In the genomic region with DNA sequence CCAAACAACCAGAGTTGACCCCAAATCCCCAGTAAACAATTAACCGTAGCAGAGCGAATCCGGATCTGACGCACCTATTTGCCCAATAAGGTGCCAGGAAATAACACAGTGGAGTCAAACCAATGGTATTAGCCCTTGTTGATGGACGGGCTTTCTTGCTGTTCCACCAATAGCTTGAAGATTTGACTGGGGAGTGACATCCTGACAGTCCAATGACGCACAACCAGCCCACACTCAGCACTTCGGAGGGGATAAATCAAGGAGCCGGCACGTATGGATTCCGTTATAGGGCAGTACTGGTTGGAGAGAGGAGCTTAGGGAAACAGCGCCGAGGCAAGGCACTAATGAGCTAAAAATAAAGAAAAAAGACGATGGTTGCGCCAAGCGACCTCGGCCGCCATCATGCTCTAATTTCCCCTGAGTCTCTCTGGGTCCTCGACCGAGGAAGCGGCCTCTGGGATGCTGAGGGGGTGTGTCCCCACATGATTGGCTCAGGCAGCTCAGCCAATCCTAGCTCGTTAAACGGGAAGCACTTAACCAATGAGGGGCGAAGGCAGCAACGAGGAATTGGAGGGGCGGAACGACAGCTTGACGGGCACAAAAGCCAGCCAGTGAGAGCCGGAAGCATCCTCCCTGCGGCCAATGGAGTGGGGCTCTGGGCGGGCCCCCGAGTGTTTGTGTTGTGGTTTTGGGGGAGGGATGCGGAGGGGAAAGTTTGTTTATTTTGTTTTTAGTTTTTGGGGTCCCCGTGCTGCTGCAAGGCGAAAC, we compare ENCODE assay signal across 8 cellular contexts. TPM values are rescaled to one million over a fixed set of nuclear protein-coding genes. Genes with fewer than 3 reads are reported as not detected.
A peak's percentile ranks its signal among the peaks of the same experiment; 100 is the strongest.
DNase-seq lines count a peak whose midpoint lies in the region; ATAC-seq and TF ChIP-seq lines count a peak whose summit lies in the region.

No MANE protein-coding gene starts in this region.

- no peaks in the 10 kb centered on the region for H3K36me3 ChIP-seq in ascending aorta
- no peaks in the 10 kb centered on the region for H3K36me3 ChIP-seq in right atrium auricular region
- no peaks in the 10 kb centered on the region for H3K36me3 ChIP-seq in prostate gland
- no peaks in the 10 kb centered on the region for H3K36me3 ChIP-seq in urinary bladder (ENCODE audit: insufficient read depth)

- DNase-seq in NCI-H187 treated with DMSO at 0.1 percent for 48 hours (lab: John Stamatoyannopoulos, UW) (peak; percentile 83), ascending aorta (ENCODE audit: low spot score in 2 of 2) (peak; percentile 97 to 99), right atrium auricular region (ENCODE audit: low spot score) (peak; percentile 99), prostate gland (ENCODE audit: low spot score) (peak; percentile 99)
- DNase-seq in T-helper 2 cell treated with Interferon-gamma antibody and Interleukin-4, amounts not matched to agents 5 μg/mL and 100 μg/mL, for 36 hours (ENCODE audit: low spot score), result peak; percentile 98

- H3K4me1 Mint-ChIP-seq in T-helper 2 cell treated with Interferon-gamma antibody and Interleukin-4, amounts not matched to agents 5 μg/mL and 100 μg/mL, for 36 hours (ENCODE audit: low read depth), result peaks cover 25% of the 10 kb centered on the region

- H3K27me3 ChIP-seq in ascending aorta (no peaks in the 10 kb centered on the region), right atrium auricular region (no peaks in the 10 kb centered on the region), prostate gland (replicated peaks; ENCODE audit: insufficient read depth) (no peaks in the 10 kb centered on the region)

- TF ChIP-seq POLR2A in GM18505 (IDR thresholded peaks at IDR 0.05; ENCODE audit: borderline replicate concordance, extremely low read depth, insufficient read depth, insufficient read length) (peak; percentile 94), prostate gland (IDR thresholded peaks at IDR 0.05) (peak; percentile 51)

- peaks cover 6% of the 10 kb centered on the region for H3K36me3 Mint-ChIP-seq in T-helper 2 cell treated with Interferon-gamma antibody and Interleukin-4, amounts not matched to agents 5 μg/mL and 100 μg/mL, for 36 hours (ENCODE audit: low read depth)

- intact Hi-C loops in ascending aorta (cut with DNase I), result loop anchor here (1.0 to 2.0 kb wide), 4 partner anchors 133 to 511 kb away; a partner anchor contains a TSS
- intact Hi-C loops in prostate gland (cut with DNase I), result loop anchor here (5.0 to 10.0 kb wide), 3 partner anchors 133 to 512 kb away; a partner anchor contains a TSS

- H3K9me3 Mint-ChIP-seq in T-helper 2 cell treated with Interferon-gamma antibody and Interleukin-4, amounts not matched to agents 5 μg/mL and 100 μg/mL, for 36 hours, result no peaks in the 10 kb centered on the region

- H3K4me3 ChIP-seq in ascending aorta (peak overlapping the region; percentile 91 to 96), right atrium auricular region (peak overlapping the region; percentile 86 to 99), prostate gland (peak overlapping the region; percentile 61 to 81), urinary bladder (ENCODE audit: low read depth, low read length) (peak overlapping the region; percentile 96)

- H3K27ac Mint-ChIP-seq in T-helper 2 cell treated with Interferon-gamma antibody and Interleukin-4, amounts not matched to agents 5 μg/mL and 100 μg/mL, for 36 hours, result peak overlapping the region; percentile 100

- peaks cover 5% of the 10 kb centered on the region for H3K27me3 Mint-ChIP-seq in T-helper 2 cell treated with Interferon-gamma antibody and Interleukin-4, amounts not matched to agents 5 μg/mL and 100 μg/mL, for 36 hours (ENCODE audit: low read depth)

- TF ChIP-seq CTCF in ascending aorta (IDR thresholded peaks at IDR 0.05) (no peak), right atrium auricular region (IDR thresholded peaks at IDR 0.05) (no peak), prostate gland (IDR thresholded peaks at IDR 0.05) (peak in 1 of 4 experiments; percentile 15)

- peak overlapping the region; percentile 91 for H3K4me3 Mint-ChIP-seq in T-helper 2 cell treated with Interferon-gamma antibody and Interleukin-4, amounts not matched to agents 5 μg/mL and 100 μg/mL, for 36 hours

- ATAC-seq in GM18505 (IDR thresholded peaks at IDR 0.05; ENCODE audit: unreplicated experiment) (peak; percentile 78), HG02970 (IDR thresholded peaks at IDR 0.05; ENCODE audit: low FRiP score, unreplicated experiment) (peak; percentile 81)

- WGBS in prostate gland, result under 1% methylated on average over 32 of the region's 34 CpGs
- under 1% methylated on average over 34 of the region's 34 CpGs for WGBS in urinary bladder

- H3K4me1 ChIP-seq in ascending aorta (peaks cover 0 to 8% of the 10 kb centered on the region in 2 donors), right atrium auricular region (peaks cover 0 to 47% of the 10 kb centered on the region in 2 donors), prostate gland (replicated peaks) (peaks cover 15% of the 10 kb centered on the region), urinary bladder (ENCODE audit: insufficient read depth) (no peaks in the 10 kb centered on the region)

- no peaks in the 10 kb centered on the region for H3K9me3 ChIP-seq in ascending aorta
- no peaks in the 10 kb centered on the region for H3K9me3 ChIP-seq in right atrium auricular region
- no peaks in the 10 kb centered on the region for H3K9me3 ChIP-seq in prostate gland

- H3K27ac ChIP-seq in ascending aorta (peak overlapping the region; percentile 85 to 93), right atrium auricular region (peak overlapping the region; percentile 96 to 97), prostate gland (peak overlapping the region; percentile 91 to 92), urinary bladder (ENCODE audit: low read depth) (peak overlapping the region; percentile 91)

RNA-seq across cellular contexts. Expression of a gene that starts 49.5 kb away (rescaled TPM):
- total RNA-seq in ascending aorta, result not detected
- total RNA-seq in right atrium auricular region, result 1 to 10 TPM; 4.4 to 4.6 TPM
- 10 to 100 TPM; 26.2 to 28.6 TPM for total RNA-seq in prostate gland
- 3.1 TPM for total RNA-seq in urinary bladder
- polyA plus RNA-seq in urinary bladder, result 2.1 TPM

Comparison
In these comparisons a context has a peak if more than half of its experiments do, and no peak if none do; other contexts are left out.
1. Peak in every context shown above with its lines: DNase-seq, ATAC-seq, H3K4me3 ChIP-seq and H3K27ac ChIP-seq.